Comparison of ENCODE assay signal across 33 cellular contexts in the genomic region with DNA sequence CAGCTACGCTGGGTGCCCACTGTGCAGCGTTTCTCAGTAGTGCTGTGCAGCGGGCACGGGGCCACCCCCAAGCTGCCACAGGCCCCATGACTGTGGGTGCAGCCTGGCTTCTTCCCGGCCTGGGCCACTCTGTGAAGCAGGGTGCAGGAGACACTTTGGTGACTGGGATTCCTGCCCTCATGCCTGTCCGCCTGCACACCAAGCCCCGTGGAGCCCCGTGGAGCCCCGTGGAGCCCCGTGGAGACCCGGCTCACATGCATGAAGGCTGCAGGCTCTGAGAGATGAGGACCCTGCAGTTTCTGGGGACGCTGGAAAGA. TPM values are rescaled to one million over a fixed set of nuclear protein-coding genes. Genes with fewer than 3 reads are reported as not detected.
"Had no signal": no experiment of that assay in that cellular context is flagged by ENCODE, and none has a peak within 500 bp of the region (broad histone marks: within the 10 kb centered on the region; RNA-seq: fewer than 3 reads in every experiment).

No MANE protein-coding gene starts in this region.

- ATAC-seq: activated CD8-positive, alpha-beta memory T cell treated with anti-CD3 and anti-CD28 coated beads, Interleukin-2, amount 10 ng/mL, durations not matched to agents 7 days and 5 days; activated naive CD8-positive, alpha-beta T cell treated with anti-CD3 and anti-CD28 coated beads, Interleukin-2, amount 50 U/mL, for 24 hours; Panc1 had no signal

- DNase-seq: activated CD4-positive, alpha-beta memory T cell treated with anti-CD3 and anti-CD28 coated beads, Interleukin-2, amount 10 ng/mL, durations not matched to agents 7 days and 5 days; activated CD4-positive, alpha-beta T cell treated with anti-CD3 and anti-CD28 coated beads for 1 hour; activated CD4-positive, alpha-beta T cell treated with anti-CD3 and anti-CD28 coated beads for 48 hours; activated CD4-positive, CD25-positive, alpha-beta regulatory T cell; activated CD8-positive, alpha-beta memory T cell treated with anti-CD3 and anti-CD28 coated beads for 24 hours; activated CD8-positive, alpha-beta memory T cell treated with anti-CD3 and anti-CD28 coated beads, Interleukin-2, amount 10 ng/mL, durations not matched to agents 7 days and 5 days; activated CD8-positive, alpha-beta memory T cell treated with anti-CD3 and anti-CD28 coated beads, Interleukin-2, amount 50 U/mL, for 48 hours; activated effector memory CD4-positive, alpha-beta T cell treated with Interleukin-2 at 50 U/mL for 16 hours; activated naive CD4-positive, alpha-beta T cell treated with anti-CD3 and anti-CD28 coated beads, Interleukin-2, amount 10 ng/mL, durations not matched to agents 7 days and 5 days; activated naive CD8-positive, alpha-beta T cell treated with anti-CD3 and anti-CD28 coated beads, Interleukin-2, amount 50 U/mL, for 24 hours; activated T-cell treated with anti-CD3 and anti-CD28 coated beads, Interleukin-2, amount 50 U/mL, for 48 hours; anterior cingulate cortex; caudate nucleus; cerebellar nuclear complex; Kasumi-1; KBM-7; MM.1S; NCI-H1105; NCI-H1417 treated with DMSO at 0.1 percent for 48 hours; NCI-H187 treated with DMSO at 0.1 percent for 48 hours; NCI-H2081; NCI-H226; NCI-H446 treated with DMSO at 0.1 percent for 48 hours; NCI-H524 treated with DMSO at 0.1 percent for 48 hours; SIG-M5; SW 1271; T-helper 1 cell; T-helper 2 cell; T-helper 9 cell; WERI-Rb-1 had no signal

- H3K36me3 ChIP-seq: WERI-Rb-1 had no signal

- H3K27ac ChIP-seq: WERI-Rb-1 had no signal

- FAIRE-seq: bronchial epithelial cell had no signal

RNA-seq across cellular contexts. Expression of a gene that starts 3.9 kb away (rescaled TPM):
- total RNA-seq: activated CD4-positive, alpha-beta memory T cell treated with anti-CD3 and anti-CD28 coated beads, Interleukin-2, amount 10 ng/mL, durations not matched to agents 7 days and 5 days; activated CD8-positive, alpha-beta memory T cell treated with anti-CD3 and anti-CD28 coated beads, Interleukin-2, amount 10 ng/mL, durations not matched to agents 7 days and 5 days; bronchial epithelial cell; RPMI7951 had no signal
